ENCODE assay signal across 1 cellular context in genomic region chr22:49962012-49962750, GRCh38.
A peak's percentile ranks its signal among the peaks of the same experiment; 100 is the strongest.
TF ChIP-seq lines count a peak whose summit lies in the region.

No MANE protein-coding gene starts in this region.

TF ChIP-seq in GM12878, 131 proteins besides CTCF, POLR2A, EP300 and RAD21 (continued from another document and continues in another):
- TF ChIP-seq REST (IDR thresholded peaks at IDR 0.05; ENCODE audit: low read depth, low read length) (no peak), BRCA1 (IDR thresholded peaks at IDR 0.05; ENCODE audit: low read depth, low read length) (no peak), E4F1 (IDR thresholded peaks at IDR 0.05; ENCODE audit: borderline replicate concordance, partially characterized antibody) (no peak), PAX8 (IDR thresholded peaks at IDR 0.05) (no peak), DPF2 (IDR thresholded peaks at IDR 0.05) (peak; percentile 43; the same call in 1 of the 2 replicates), IKZF2 (IDR thresholded peaks at IDR 0.05) (peak; percentile 79), JUND (IDR thresholded peaks at IDR 0.05; ENCODE audit: low read depth, low read length) (no peak), EED (IDR thresholded peaks at IDR 0.05; ENCODE audit: low read depth) (0 out of 2 replicates have a peak, but pooled peaks have one; percentile 63), EGR1 (IDR thresholded peaks at IDR 0.05; ENCODE audit: borderline replicate concordance in 1 of 2, low read depth in 2 of 2, low read length in 2 of 2) (peak in 1 of 2 experiments; percentile 93; a peak in 2 of 3 replicates), MTA2 (IDR thresholded peaks at IDR 0.05; ENCODE audit: low read depth) (no peak), MEF2A (IDR thresholded peaks at IDR 0.05; ENCODE audit: insufficient read depth, low read depth, low read length) (no peak), ZBTB33 (IDR thresholded peaks at IDR 0.05) (no peak), SMAD1 (IDR thresholded peaks at IDR 0.05; ENCODE audit: low read depth, partially characterized antibody) (peak; percentile 70), HDAC2 (IDR thresholded peaks at IDR 0.05) (no peak), RUNX3 (IDR thresholded peaks at IDR 0.05; ENCODE audit: low read length) (peak; percentile 17; the same call in 1 of the 2 replicates), BCL11A (IDR thresholded peaks at IDR 0.05; ENCODE audit: low read depth, low read length) (no peak), RBBP5 (conservative IDR thresholded peaks at IDR 0.05) (no peak), SIX5 (IDR thresholded peaks at IDR 0.05; ENCODE audit: low read depth, low read length, severe bottlenecking) (no peak), PRDM15 (CRISPR knock-in tag; IDR thresholded peaks at IDR 0.05) (no peak), NBN (IDR thresholded peaks at IDR 0.05) (peak; percentile 90), PML (IDR thresholded peaks at IDR 0.05; ENCODE audit: low read length) (no peak), RELA (IDR thresholded peaks at IDR 0.05; ENCODE audit: borderline replicate concordance, partially characterized antibody) (peak; percentile 75), NFYA (IDR thresholded peaks at IDR 0.05; ENCODE audit: borderline replicate concordance, low read depth, low read length) (no peak), SKIL (IDR thresholded peaks at IDR 0.05; ENCODE audit: low read depth, poor library complexity, severe bottlenecking) (peak; percentile 60), WRNIP1 (IDR thresholded peaks at IDR 0.05; ENCODE audit: borderline replicate concordance, low read depth, low read length) (no peak), TCF12 (IDR thresholded peaks at IDR 0.05; ENCODE audit: low read depth, low read length) (peak; percentile 70), FOXK2 (IDR thresholded peaks at IDR 0.05) (no peak), FOS (IDR thresholded peaks at IDR 0.05; ENCODE audit: borderline replicate concordance, extremely low read depth, insufficient read length) (no peak), BHLHE40 (IDR thresholded peaks at IDR 0.05; ENCODE audit: borderline replicate concordance in 1 of 2, low read depth in 2 of 2, low read length in 1 of 2) (peak; percentile 66 to 88), ZNF207 (IDR thresholded peaks at IDR 0.05; ENCODE audit: borderline replicate concordance) (no peak), ZBTB40 (IDR thresholded peaks at IDR 0.05; ENCODE audit: borderline replicate concordance) (no peak; the same call in 1 of the 2 replicates), CHD1 (IDR thresholded peaks at IDR 0.05; ENCODE audit: low read depth, low read length) (no peak), NFXL1 (IDR thresholded peaks at IDR 0.05; ENCODE audit: borderline replicate concordance) (no peak)
- TF ChIP-seq, protein P1, sequence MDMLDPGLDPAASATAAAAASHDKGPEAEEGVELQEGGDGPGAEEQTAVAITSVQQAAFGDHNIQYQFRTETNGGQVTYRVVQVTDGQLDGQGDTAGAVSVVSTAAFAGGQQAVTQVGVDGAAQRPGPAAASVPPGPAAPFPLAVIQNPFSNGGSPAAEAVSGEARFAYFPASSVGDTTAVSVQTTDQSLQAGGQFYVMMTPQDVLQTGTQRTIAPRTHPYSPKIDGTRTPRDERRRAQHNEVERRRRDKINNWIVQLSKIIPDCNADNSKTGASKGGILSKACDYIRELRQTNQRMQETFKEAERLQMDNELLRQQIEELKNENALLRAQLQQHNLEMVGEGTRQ (IDR thresholded peaks at IDR 0.05; ENCODE audit: borderline replicate concordance, low read depth, low read length): no peak
- TF ChIP-seq, protein P2, sequence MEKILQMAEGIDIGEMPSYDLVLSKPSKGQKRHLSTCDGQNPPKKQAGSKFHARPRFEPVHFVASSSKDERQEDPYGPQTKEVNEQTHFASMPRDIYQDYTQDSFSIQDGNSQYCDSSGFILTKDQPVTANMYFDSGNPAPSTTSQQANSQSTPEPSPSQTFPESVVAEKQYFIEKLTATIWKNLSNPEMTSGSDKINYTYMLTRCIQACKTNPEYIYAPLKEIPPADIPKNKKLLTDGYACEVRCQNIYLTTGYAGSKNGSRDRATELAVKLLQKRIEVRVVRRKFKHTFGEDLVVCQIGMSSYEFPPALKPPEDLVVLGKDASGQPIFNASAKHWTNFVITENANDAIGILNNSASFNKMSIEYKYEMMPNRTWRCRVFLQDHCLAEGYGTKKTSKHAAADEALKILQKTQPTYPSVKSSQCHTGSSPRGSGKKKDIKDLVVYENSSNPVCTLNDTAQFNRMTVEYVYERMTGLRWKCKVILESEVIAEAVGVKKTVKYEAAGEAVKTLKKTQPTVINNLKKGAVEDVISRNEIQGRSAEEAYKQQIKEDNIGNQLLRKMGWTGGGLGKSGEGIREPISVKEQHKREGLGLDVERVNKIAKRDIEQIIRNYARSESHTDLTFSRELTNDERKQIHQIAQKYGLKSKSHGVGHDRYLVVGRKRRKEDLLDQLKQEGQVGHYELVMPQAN (conservative IDR thresholded peaks at IDR 0.05): peak; percentile 58
- TF ChIP-seq, protein P3, sequence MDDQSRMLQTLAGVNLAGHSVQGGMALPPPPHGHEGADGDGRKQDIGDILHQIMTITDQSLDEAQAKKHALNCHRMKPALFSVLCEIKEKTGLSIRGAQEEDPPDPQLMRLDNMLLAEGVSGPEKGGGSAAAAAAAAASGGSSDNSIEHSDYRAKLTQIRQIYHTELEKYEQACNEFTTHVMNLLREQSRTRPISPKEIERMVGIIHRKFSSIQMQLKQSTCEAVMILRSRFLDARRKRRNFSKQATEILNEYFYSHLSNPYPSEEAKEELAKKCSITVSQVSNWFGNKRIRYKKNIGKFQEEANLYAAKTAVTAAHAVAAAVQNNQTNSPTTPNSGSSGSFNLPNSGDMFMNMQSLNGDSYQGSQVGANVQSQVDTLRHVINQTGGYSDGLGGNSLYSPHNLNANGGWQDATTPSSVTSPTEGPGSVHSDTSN (IDR thresholded peaks at IDR 0.05; ENCODE audit: insufficient replicate concordance, low read depth, low read length): peak; percentile 67
